In genomic region chr4:38572798-38573197, GRCh38 we compare ENCODE assay signal across 22 cellular contexts.
"Had no signal": no experiment of that assay in that cellular context is flagged by ENCODE, and none has a peak within 500 bp of the region (broad histone marks: within the 10 kb centered on the region; RNA-seq: fewer than 3 reads in every experiment).

No MANE protein-coding gene starts in this region.

- ATAC-seq: activated CD4-positive, alpha-beta T cell treated with anti-CD3 and anti-CD28 coated beads for 36 hours; activated T-helper 17 cell treated with anti-CD3 and anti-CD28 coated beads, Interleukin-2, amount 50 U/mL, for 72 hours had no signal

- H3K36me3 ChIP-seq: breast epithelium had no signal

- H3K27ac ChIP-seq: breast epithelium, SK-N-MC, VCaP had no signal

- H3K27me3 ChIP-seq: breast epithelium had no signal

- H3K4me1 ChIP-seq: breast epithelium had no signal

- H3K9me3 ChIP-seq: breast epithelium had no signal

- H3K4me3 ChIP-seq: breast epithelium, SK-N-MC had no signal

- DNase-seq: activated CD4-positive, alpha-beta memory T cell treated with anti-CD3 and anti-CD28 coated beads, Interleukin-2, amount 10 ng/mL, durations not matched to agents 7 days and 5 days; activated CD4-positive, alpha-beta T cell treated with anti-CD3 and anti-CD28 coated beads for 36 hours; activated CD4-positive, alpha-beta T cell treated with anti-CD3 and anti-CD28 coated beads, Interleukin-2, amount 50 U/mL, for 1 hour; activated gamma-delta T cell; activated naive CD4-positive, alpha-beta T cell treated with anti-CD3 and anti-CD28 coated beads for 36 hours; activated T-cell treated with anti-CD3 and anti-CD28 coated beads for 4 hours; activated T-cell treated with anti-CD3 and anti-CD28 coated beads, Interleukin-2, amount 50 U/mL, for 48 hours; aorta; caudate nucleus; Kasumi-1; KBM-7; NCI-H1105 treated with DMSO at 0.1 percent for 48 hours; NCI-H1436 treated with DMSO at 0.1 percent for 48 hours; NCI-H187; NCI-H2081 treated with DMSO at 0.1 percent for 48 hours; NCI-H446; NCI-H524; T-helper 1 cell had no signal
